In genomic region chr6:169212897-169213813, GRCh38 we compare ENCODE assay signal across 8 cellular contexts. TPM values are rescaled to one million over a fixed set of nuclear protein-coding genes. Genes with fewer than 3 reads are reported as not detected.
DNase-seq lines count a peak whose midpoint lies in the region; ATAC-seq, FAIRE-seq and TF ChIP-seq lines count a peak whose summit lies in the region.

No MANE protein-coding gene starts in this region.

- no peaks in the 10 kb centered on the region for H3K36me3 ChIP-seq in HepG2 (replicated peaks in 1 of 2; ENCODE audit: control insufficient read depth in 1 of 2, insufficient read depth in 2 of 2, low read length in 2 of 2)

- H3K27ac ChIP-seq in A549 (peak overlapping the region; percentile 90 to 99), HepG2 (ENCODE audit: extremely low read length, insufficient read depth, low read length) (no peak overlapping the region)

- ATAC-seq in A549 (peak; percentile 94 to 99), GM18870 (IDR thresholded peaks at IDR 0.05; ENCODE audit: unreplicated experiment) (peak; percentile 91), HG03103 (IDR thresholded peaks at IDR 0.05; ENCODE audit: low read depth, unreplicated experiment) (peak; percentile 100), HepG2 (peak; percentile 98)

- H3K9me3 ChIP-seq in A549 (no peaks in the 10 kb centered on the region), HepG2 (ENCODE audit: low read length) (peaks cover 3% of the 10 kb centered on the region; the same call in 1 of the 2 replicates)

- CTCF ChIA-PET in A549 (lab: Yijun Ruan, JAX) (interaction anchor here (0.6 to 1.5 kb wide), 4 partner anchors 18 to 470 kb away, joined by 3 to 4 read pairs (median 4); no protein-coding TSS in a partner anchor), HepG2 (lab: Yijun Ruan, JAX; ENCODE audit: low intra/inter-chr PET ratio, low total read pairs) (no interaction called here)

- FAIRE-seq in A549 (lab: Jason Lieb, UNC) (no peak), HepG2 (lab: Jason Lieb, UNC) (no peak)

- TF ChIP-seq EP300 in A549 (IDR thresholded peaks at IDR 0.05): no peak
- no peak for TF ChIP-seq EP300 in HepG2 (IDR thresholded peaks at IDR 0.05; ENCODE audit: low read depth in 2 of 2, low read length in 2 of 2)
- TF ChIP-seq EP300 in HepG2 (CRISPR knock-in tag; IDR thresholded peaks at IDR 0.05; ENCODE audit: borderline replicate concordance): no peak

- in situ Hi-C loops in HepG2 (cut with HindIII; ENCODE audit: extremely low pct_ligation_motif_present, low pct_unique_long_range_greater_than_20kb): no loop called here

- TF ChIP-seq POLR2A in A549 (IDR thresholded peaks at IDR 0.05; ENCODE audit: low read length) (peak; percentile 51), HepG2 (IDR thresholded peaks at IDR 0.05; ENCODE audit: insufficient read depth in 1 of 2, low read depth in 2 of 2, low read length in 2 of 2) (no peak)

- no peak for TF ChIP-seq CTCF in A549 (IDR thresholded peaks at IDR 0.05)
- TF ChIP-seq CTCF in HepG2 (CRISPR knock-in tag; IDR thresholded peaks at IDR 0.05): peak; percentile 64

- no peak overlapping the region for H2AFZ ChIP-seq in HepG2 (ENCODE audit: low read length)

- no peak overlapping the region for H3K9ac ChIP-seq in HepG2 (ENCODE audit: insufficient read depth, low read depth, low read length)

- intact Hi-C loops in HepG2 (cut with micrococcal nuclease; ENCODE audit: unreplicated experiment): no loop called here

- peaks cover 23% of the 10 kb centered on the region for H3K4me1 ChIP-seq in A549
- no peaks in the 10 kb centered on the region for H3K4me1 ChIP-seq in HepG2 (ENCODE audit: insufficient read depth, low read length)

- 5% methylated on average over 20 of the region's 56 CpGs for WGBS in A549 (ENCODE audit: missing lambda C conversion rate)
- WGBS in HepG2 (ENCODE audit: low lambda C conversion rate): 51% methylated on average over 45 of the region's 56 CpGs

- BruUV-seq in HepG2 (replicated peaks; lab: Mats Ljungman, UMichigan): no TSS peak

- H3K27me3 ChIP-seq in HepG2 (ENCODE audit: control insufficient read depth in 1 of 2, insufficient read depth in 2 of 2, low read length in 2 of 2): 0 out of 5 replicates have a peak, but pooled peaks cover 0 to 11% of the 10 kb centered on the region in 2 experiments

- TF ChIP-seq RAD21 in A549 (conservative IDR thresholded peaks at IDR 0.05 in 1 of 2, IDR thresholded peaks at IDR 0.05 in 1 of 2): peak; percentile 14 to 35; a peak in 2 of 5 replicates
- TF ChIP-seq RAD21 in HepG2 (CRISPR knock-in tag; IDR thresholded peaks at IDR 0.05): no peak

- H4K20me1 ChIP-seq in HepG2 (ENCODE audit: insufficient read depth, low read length): no peaks in the 10 kb centered on the region

- DNase-seq in A549 (ENCODE audit: low read depth in 1 of 2, low spot score in 1 of 2) (peak; percentile 81 to 87), NCI-H526 (lab: John Stamatoyannopoulos, UW) (peak; percentile 81 to 93), dermis microvascular lymphatic vessel endothelial cell (ENCODE audit: low read depth in 2 of 2) (peak; percentile 67 to 77), HepG2 (ENCODE audit: low spot score) (peak; percentile 68)
- peak; percentile 88 to 90 for DNase-seq in activated CD4-positive, alpha-beta T cell treated with anti-CD3 and anti-CD28 coated beads, Interleukin-2, amount 50 U/mL, for 48 hours
- DNase-seq in stimulated activated CD4-positive, alpha-beta T cell treated with anti-CD3 and anti-CD28 coated beads, Interleukin-2, amount 100 ng/mL, for 4 hours (ENCODE audit: low read depth): peak; percentile 79

- H3K79me2 ChIP-seq in HepG2 (ENCODE audit: insufficient read depth, low read length): no peaks in the 10 kb centered on the region

- H3K4me2 ChIP-seq in A549 (peak overlapping the region; percentile 93), HepG2 (ENCODE audit: low read depth, low read length) (peak overlapping the region; percentile 33; the same call in 1 of the 2 replicates)

- H3K4me3 ChIP-seq in A549 (peak overlapping the region; percentile 40), HepG2 (replicated peaks in 1 of 3; ENCODE audit: insufficient read depth in 1 of 3, low read depth in 2 of 3, low read length in 3 of 3) (peak overlapping the region in 1 of 3 experiments; percentile 14; a peak in 2 of 6 replicates)

- POLR2A ChIA-PET in A549 (lab: Yijun Ruan, JAX) (interaction anchor here (0.6 to 1.3 kb wide), 6 partner anchors 32 to 1066 kb away, joined by 3 to 14 read pairs (median 5); no protein-coding TSS in a partner anchor), HepG2 (lab: Yijun Ruan, JAX) (no interaction called here)

TF ChIP-seq in A549, 52 proteins besides CTCF, POLR2A, EP300 and RAD21 (continues in another document):
- TF ChIP-seq SMC3 (IDR thresholded peaks at IDR 0.05) (peak; percentile 34; the same call in 1 of the 3 replicates), JUN (IDR thresholded peaks at IDR 0.05) (peak in 1 of 2 experiments; percentile 46; a peak in 2 of 5 replicates), BHLHE40 (IDR thresholded peaks at IDR 0.05; ENCODE audit: low read depth, low read length) (no peak), KDM5A (IDR thresholded peaks at IDR 0.05) (no peak)

TF ChIP-seq in HepG2, 621 proteins besides CTCF, POLR2A, EP300 and RAD21 (continues in another document):
- peak; percentile 70 for TF ChIP-seq PBX2 (CRISPR knock-in tag; IDR thresholded peaks at IDR 0.05)
- no peak for TF ChIP-seq ZZZ3 (CRISPR knock-in tag; IDR thresholded peaks at IDR 0.05; ENCODE audit: borderline replicate concordance)
- no peak for TF ChIP-seq E2F2 (CRISPR knock-in tag; IDR thresholded peaks at IDR 0.05; ENCODE audit: borderline replicate concordance)
- 0 out of 2 replicates have a peak, but pooled peaks have one; percentile 34 for TF ChIP-seq ELF3 (CRISPR knock-in tag; IDR thresholded peaks at IDR 0.05)
- TF ChIP-seq AHR (CRISPR knock-in tag; IDR thresholded peaks at IDR 0.05): no peak
- no peak for TF ChIP-seq FOXM1 (CRISPR knock-in tag; IDR thresholded peaks at IDR 0.05)
- TF ChIP-seq SIX1 (CRISPR knock-in tag; IDR thresholded peaks at IDR 0.05; ENCODE audit: borderline replicate concordance): no peak

RNA-seq across cellular contexts. Expression of gene THBS2, which starts 40.5 kb away (rescaled TPM):
- polyA plus RNA-seq in A549 (2011; rRNA removed): 0.03 and 0.06 TPM in 2 replicates
- not detected in 2 replicates for polyA plus RNA-seq in A549 (2012; cell fraction: cytosol; rRNA removed)
- not detected in 2 replicates for polyA plus RNA-seq in A549 (2012; cell fraction: nucleus; rRNA removed)
- 0.01 TPM in 1 of 3 replicates, not detected in the others for polyA plus RNA-seq in A549 (2017; fragmentation: RNase III; extraction: RNeasy Plus Mini Kit Qiagen cat#74134 plus additional on column Dnase treatment)
- 0.10 TPM in 1 of 2 replicates, not detected in the other for polyA minus RNA-seq in A549 (2011; rRNA and poly(A)+ RNA removed)
- 0.51 TPM in 1 of 2 replicates, not detected in the other for total RNA-seq in dermis microvascular lymphatic vessel endothelial cell
- total RNA-seq in HepG2 (2016; rRNA removed; fragmentation: Illumina TruSeq; extraction: Trizol): 0.08 and 0.15 TPM in 2 replicates
- total RNA-seq in HepG2 (2016; cell fraction: cytosol; rRNA removed; fragmentation: Illumina TruSeq; extraction: Trizol; ENCODE audit: low read depth): not detected in 2 replicates
- total RNA-seq in HepG2 (2016; cell fraction: insoluble cytoplasmic fraction; rRNA removed; fragmentation: Illumina TruSeq; extraction: Trizol): 0.10 and 0.30 TPM in 2 replicates
- total RNA-seq in HepG2 (2016; cell fraction: membrane; rRNA removed; fragmentation: Illumina TruSeq; extraction: Trizol): 0.31 TPM in 1 of 2 replicates, not detected in the other
- 0.31 and 0.41 TPM in 2 replicates for total RNA-seq in HepG2 (2016; cell fraction: nucleus; rRNA removed; fragmentation: Illumina TruSeq; extraction: Trizol)
- 0.12 and 0.26 TPM in 2 replicates for polyA plus RNA-seq in HepG2 (2011; rRNA removed)
- polyA plus RNA-seq in HepG2 (2011; cell fraction: cytosol; rRNA removed): 0.05 and 0.24 TPM in 2 replicates
- polyA plus RNA-seq in HepG2 (2011; cell fraction: nucleus; rRNA removed): 0.28 and 0.40 TPM in 2 replicates
- polyA plus RNA-seq in HepG2 (2012): 0.05 and 0.27 TPM in 2 replicates
- 0.05 TPM in 1 of 2 replicates, not detected in the other for polyA plus RNA-seq in HepG2 (2016; cell fraction: cytosol; fragmentation: Illumina TruSeq; extraction: Trizol; ENCODE audit: low read depth)
- polyA plus RNA-seq in HepG2 (2016; cell fraction: insoluble cytoplasmic fraction; fragmentation: Illumina TruSeq; extraction: Trizol; ENCODE audit: low read depth): not detected in 2 replicates
- polyA plus RNA-seq in HepG2 (2016; cell fraction: membrane; fragmentation: Illumina TruSeq; extraction: Trizol; ENCODE audit: low read depth): not detected in 2 replicates
- polyA plus RNA-seq in HepG2 (2016; cell fraction: nucleus; fragmentation: Illumina TruSeq; extraction: Trizol; ENCODE audit: insufficient read depth, low read depth): 0.48 and 1.0 TPM in 2 replicates
- 0.75 and 0.82 TPM in 2 replicates for polyA minus RNA-seq in HepG2 (2011; rRNA and poly(A)+ RNA removed; ENCODE audit: low replicate concordance)
- 0.20 TPM in 1 of 2 replicates, not detected in the other for polyA minus RNA-seq in HepG2 (2011; cell fraction: cytosol; rRNA and poly(A)+ RNA removed)
- 0.13 and 0.75 TPM in 2 replicates for polyA minus RNA-seq in HepG2 (2011; cell fraction: nucleus; rRNA and poly(A)+ RNA removed)

Comparison
In these comparisons a context has a peak if more than half of its experiments do, and no peak if none do; other contexts are left out.
1. Of the 38 proteins assayed by ChIP-seq in both HepG2 and A549: peak only in HepG2: CTCF and PHF8; only in A549: POLR2A, RAD21 and SMC3; in both: none; in neither: 32; mixed calls (peak in some experiments, not most) for 1.